In the genomic region with DNA sequence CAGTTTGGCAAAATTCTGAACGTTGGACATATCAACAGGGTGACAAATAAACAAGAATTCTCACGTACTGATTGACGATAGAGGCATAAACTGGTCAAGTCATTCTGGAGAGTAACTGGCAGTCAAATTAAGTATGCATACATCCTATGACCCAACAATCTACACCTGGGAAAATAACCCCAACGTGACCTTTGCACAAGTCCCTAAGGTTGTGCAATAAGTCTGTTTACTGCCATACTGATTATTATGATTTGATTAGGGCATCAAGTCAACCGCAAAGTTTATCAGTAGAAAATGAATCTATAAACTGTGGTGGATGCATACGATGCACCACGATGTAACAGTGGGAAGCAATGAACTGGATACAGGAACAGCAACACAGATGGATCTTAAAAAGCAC, we compare ENCODE assay signal across 23 cellular contexts. TPM values are rescaled to one million over a fixed set of nuclear protein-coding genes. Genes with fewer than 3 reads are reported as not detected.
"Had no signal": no experiment of that assay in that cellular context is flagged by ENCODE, and none has a peak within 500 bp of the region (broad histone marks: within the 10 kb centered on the region; RNA-seq: fewer than 3 reads in every experiment).

No MANE protein-coding gene starts in this region.

- DNase-seq: activated CD8-positive, alpha-beta memory T cell treated with anti-CD3 and anti-CD28 coated beads, Interleukin-2, amount 50 U/mL, for 48 hours; activated naive CD4-positive, alpha-beta T cell treated with Interleukin-2 at 50 U/mL for 16 hours; activated naive CD8-positive, alpha-beta T cell treated with anti-CD3 and anti-CD28 coated beads for 36 hours; activated T-cell treated with anti-CD3 and anti-CD28 coated beads, Interleukin-2, amount 50 U/mL, for 4 hours; endodermal cell; foreskin melanocyte; glutamatergic neuron; immature natural killer cell; mesendoderm; naive thymus-derived CD4-positive, alpha-beta T cell; occipital lobe; stimulated activated CD4-positive, alpha-beta T cell treated with anti-CD3 and anti-CD28 coated beads, Interleukin-4, amount 100 ng/mL, for 1 hour; stimulated activated naive CD4-positive, alpha-beta T cell; T-cell; testis; uterus; WERI-Rb-1 had no signal

- ATAC-seq: activated T-cell treated with anti-CD3 and anti-CD28 coated beads, Interleukin-2, amount 50 U/mL, for 4 hours; naive thymus-derived CD4-positive, alpha-beta T cell; sciatic nerve; T-cell had no signal

- H3K9me3 ChIP-seq: testis, uterus had no signal

- H3K4me3 ChIP-seq: coronary artery, hepatocyte, testis, uterus had no signal

- H3K4me1 ChIP-seq: uterus had no signal

- FAIRE-seq: bronchial epithelial cell, TTC549 had no signal

- H3K27ac ChIP-seq: coronary artery, hepatocyte, testis, uterus, WERI-Rb-1 had no signal

- H3K4me2 ChIP-seq: hepatocyte had no signal

- H2AFZ ChIP-seq: hepatocyte had no signal

- H3K36me3 ChIP-seq: uterus, WERI-Rb-1 had no signal

- H3K27me3 ChIP-seq: hepatocyte, testis, uterus had no signal

- H3K79me2 ChIP-seq: hepatocyte had no signal

RNA-seq across cellular contexts. Expression of gene SEC16B, which starts 40.8 kb away (rescaled TPM):
- total RNA-seq: activated CD8-positive, alpha-beta memory T cell treated with anti-CD3 and anti-CD28 coated beads for 36 hours; activated naive CD8-positive, alpha-beta T cell treated with anti-CD3 and anti-CD28 coated beads for 36 hours; activated T-cell treated with anti-CD3 and anti-CD28 coated beads, Interleukin-2, amount 50 U/mL, for 4 hours; T-cell had no signal
- polyA plus RNA-seq: naive thymus-derived CD4-positive, alpha-beta T cell had no signal
